Comparison of ENCODE assay signal across 32 cellular contexts in genomic region chr5:36788365-36788764, GRCh38.
"Had no signal": no experiment of that assay in that cellular context is flagged by ENCODE, and none has a peak within 500 bp of the region (broad histone marks: within the 10 kb centered on the region; RNA-seq: fewer than 3 reads in every experiment).

No MANE protein-coding gene starts in this region.

- H3K36me3 ChIP-seq: cardiac muscle cell, colonic mucosa, pancreas, stomach, thyroid gland had no signal

- DNase-seq: activated CD4-positive, alpha-beta T cell treated with anti-CD3 and anti-CD28 coated beads for 4 hours; activated CD4-positive, alpha-beta T cell treated with anti-CD3 and anti-CD28 coated beads, Interleukin-2, amount 50 U/mL, for 48 hours; activated CD8-positive, alpha-beta memory T cell treated with anti-CD3 and anti-CD28 coated beads for 24 hours; activated effector memory CD4-positive, alpha-beta T cell treated with Interleukin-2 at 50 U/mL for 16 hours; activated naive CD4-positive, alpha-beta T cell treated with Interleukin-2 at 50 U/mL for 16 hours; anterior cingulate cortex; body of pancreas; cerebellar nuclear complex; colonic mucosa; effector CD8-positive, alpha-beta T cell; left ventricle myocardium superior; pancreas; psoas muscle; stimulated activated CD4-positive, alpha-beta T cell treated with anti-CD3 and anti-CD28 coated beads, Interleukin-1b, Interleukin-23, amount 100 ng/mL, for 48 hours; stimulated activated CD4-positive, alpha-beta T cell treated with anti-CD3 and anti-CD28 coated beads, Interleukin-4, amount 100 ng/mL, for 4 hours; stimulated activated CD8-positive, alpha-beta memory T cell treated with anti-CD3 and anti-CD28 coated beads, Interleukin-4, amount 100 ng/mL, for 48 hours; stomach; T-helper 9 cell; thyroid gland had no signal

- H3K4me3 Mint-ChIP-seq: activated naive CD8-positive, alpha-beta T cell; natural killer cell treated with Interleukin-12 subunit alpha and Interleukin-12 subunit beta and Interleukin-15 and Interleukin-18, amount 100 ng/mL, for 72 hours; stimulated activated memory B cell treated with anti-CD40 and anti-IgM and Interleukin-4, amounts not matched to agents 10 μg/mL and 1 μg/mL and 100 μg/mL, for 72 hours; T-helper 1 cell treated with Interleukin-12 subunit alpha and Interleukin-12 subunit beta and Interleukin-4 antibody, amounts not matched to agents 30 μg/mL and 1 μg/mL, for 36 hours had no signal

- H3K27ac ChIP-seq: body of pancreas, cardiac muscle cell, colonic mucosa, epithelial cell of prostate, pancreas, psoas muscle, stomach, thyroid gland, VCaP had no signal

- H3K4me1 Mint-ChIP-seq: stimulated activated memory B cell treated with anti-CD40 and anti-IgM and Interleukin-4, amounts not matched to agents 10 μg/mL and 1 μg/mL and 100 μg/mL, for 72 hours had no signal

- FAIRE-seq: endometrium, frontal cortex, islet of Langerhans, pancreas, TTC549 had no signal

- H3K27me3 ChIP-seq: body of pancreas, cardiac muscle cell, colonic mucosa, pancreas, stomach, thyroid gland had no signal

- H3K4me2 ChIP-seq: smooth muscle cell had no signal

- H3K4me1 ChIP-seq: body of pancreas, colonic mucosa, pancreas, psoas muscle, thyroid gland had no signal

- ATAC-seq: body of pancreas; left ventricle myocardium superior; natural killer cell treated with Interleukin-12 subunit alpha and Interleukin-12 subunit beta and Interleukin-15 and Interleukin-18, amount 100 ng/mL, for 72 hours; pancreas; psoas muscle; stimulated activated memory B cell treated with anti-CD40 and anti-IgM and Interleukin-4, amounts not matched to agents 10 μg/mL and 1 μg/mL and 100 μg/mL, for 72 hours had no signal

- H3K27me3 Mint-ChIP-seq: stimulated activated memory B cell treated with anti-CD40 and anti-IgM and Interleukin-4, amounts not matched to agents 10 μg/mL and 1 μg/mL and 100 μg/mL, for 72 hours had no signal

- H3K9me3 Mint-ChIP-seq: natural killer cell treated with Interleukin-12 subunit alpha and Interleukin-12 subunit beta and Interleukin-15 and Interleukin-18, amount 100 ng/mL, for 72 hours; stimulated activated memory B cell treated with anti-CD40 and anti-IgM and Interleukin-4, amounts not matched to agents 10 μg/mL and 1 μg/mL and 100 μg/mL, for 72 hours; T-helper 1 cell treated with Interleukin-12 subunit alpha and Interleukin-12 subunit beta and Interleukin-4 antibody, amounts not matched to agents 30 μg/mL and 1 μg/mL, for 36 hours had no signal

- H3K27ac Mint-ChIP-seq: activated naive CD8-positive, alpha-beta T cell; natural killer cell treated with Interleukin-12 subunit alpha and Interleukin-12 subunit beta and Interleukin-15 and Interleukin-18, amount 100 ng/mL, for 72 hours; stimulated activated memory B cell treated with anti-CD40 and anti-IgM and Interleukin-4, amounts not matched to agents 10 μg/mL and 1 μg/mL and 100 μg/mL, for 72 hours; T-helper 1 cell treated with Interleukin-12 subunit alpha and Interleukin-12 subunit beta and Interleukin-4 antibody, amounts not matched to agents 30 μg/mL and 1 μg/mL, for 36 hours had no signal

- H3K36me3 Mint-ChIP-seq: activated naive CD8-positive, alpha-beta T cell; natural killer cell treated with Interleukin-12 subunit alpha and Interleukin-12 subunit beta and Interleukin-15 and Interleukin-18, amount 100 ng/mL, for 72 hours; stimulated activated memory B cell treated with anti-CD40 and anti-IgM and Interleukin-4, amounts not matched to agents 10 μg/mL and 1 μg/mL and 100 μg/mL, for 72 hours had no signal

- H3K9me3 ChIP-seq: body of pancreas, colonic mucosa, mucosa of descending colon, pancreas, psoas muscle, stomach, thyroid gland had no signal

- H3K4me3 ChIP-seq: body of pancreas, cardiac muscle cell, colonic mucosa, mucosa of descending colon, pancreas, psoas muscle, smooth muscle cell, stomach, thyroid gland had no signal
